ENCODE assay signal across 1 cellular context in genomic region chr22:46731246-46732040, GRCh38.
A peak's percentile ranks its signal among the peaks of the same experiment; 100 is the strongest.
TF ChIP-seq lines count a peak whose summit lies in the region.

No MANE protein-coding gene starts in this region.

TF ChIP-seq in HepG2, 621 proteins besides CTCF, POLR2A, EP300 and RAD21 (continued from another document and continues in another):
- TF ChIP-seq REXO4 (CRISPR knock-in tag; IDR thresholded peaks at IDR 0.05; ENCODE audit: borderline replicate concordance) (no peak), NCOA5 (CRISPR knock-in tag; IDR thresholded peaks at IDR 0.05) (no peak), NR3C1 (CRISPR knock-in tag; IDR thresholded peaks at IDR 0.05) (no peak), POLR2AphosphoS2 (IDR thresholded peaks at IDR 0.05; ENCODE audit: low read depth, low read length) (no peak), TCF7 (IDR thresholded peaks at IDR 0.05; ENCODE audit: low read depth) (no peak), ZNF503 (CRISPR knock-in tag; IDR thresholded peaks at IDR 0.05) (peak; percentile 61; the same call in 1 of the 2 replicates), ZNF629 (CRISPR knock-in tag; conservative IDR thresholded peaks at IDR 0.05) (peak; percentile 42; the same call in 1 of the 2 replicates), HINFP (CRISPR knock-in tag; IDR thresholded peaks at IDR 0.05; ENCODE audit: low read depth) (peak; percentile 65; the same call in 1 of the 2 replicates), HBP1 (CRISPR knock-in tag; IDR thresholded peaks at IDR 0.05; ENCODE audit: low read depth) (peak; percentile 75; the same call in 1 of the 2 replicates), ZNF839 (CRISPR knock-in tag; IDR thresholded peaks at IDR 0.05; ENCODE audit: borderline replicate concordance) (peak; percentile 58; the same call in 1 of the 2 replicates), HOXA9 (CRISPR knock-in tag; IDR thresholded peaks at IDR 0.05; ENCODE audit: borderline replicate concordance) (no peak), ZFP36L1 (CRISPR knock-in tag; IDR thresholded peaks at IDR 0.05) (no peak), MTA3 (CRISPR knock-in tag; IDR thresholded peaks at IDR 0.05) (no peak), ZSCAN25 (CRISPR knock-in tag; IDR thresholded peaks at IDR 0.05) (peak; percentile 95), ZNF619 (CRISPR knock-in tag; IDR thresholded peaks at IDR 0.05) (peak; percentile 81; the same call in 1 of the 2 replicates), ZNF556 (CRISPR knock-in tag; IDR thresholded peaks at IDR 0.05; ENCODE audit: borderline replicate concordance) (peak; percentile 83), BORCS8-MEF2B (CRISPR knock-in tag; IDR thresholded peaks at IDR 0.05) (peak; percentile 74; the same call in 1 of the 2 replicates), KDM2A (CRISPR knock-in tag; IDR thresholded peaks at IDR 0.05; ENCODE audit: borderline replicate concordance, low read depth) (peak; percentile 90), ZBTB39 (CRISPR knock-in tag; IDR thresholded peaks at IDR 0.05) (no peak), XBP1 (CRISPR knock-in tag; IDR thresholded peaks at IDR 0.05) (no peak), CBFB (CRISPR knock-in tag; IDR thresholded peaks at IDR 0.05) (peak; percentile 95), MBD4 (IDR thresholded peaks at IDR 0.05; ENCODE audit: borderline replicate concordance, low read length) (no peak), WIZ (CRISPR knock-in tag; IDR thresholded peaks at IDR 0.05) (no peak; the same call in 1 of the 2 replicates), ZNF280B (CRISPR knock-in tag; IDR thresholded peaks at IDR 0.05; ENCODE audit: borderline replicate concordance) (0 out of 2 replicates have a peak, but pooled peaks have one; percentile 62), HMG20A (CRISPR knock-in tag; IDR thresholded peaks at IDR 0.05; ENCODE audit: borderline replicate concordance) (peak; percentile 85), RBM39 (IDR thresholded peaks at IDR 0.05; ENCODE audit: low read depth, low read length, poor library complexity, severe bottlenecking) (no peak), ISL2 (CRISPR knock-in tag; IDR thresholded peaks at IDR 0.05) (peak; percentile 58; the same call in 1 of the 2 replicates), SNAPC2 (CRISPR knock-in tag; IDR thresholded peaks at IDR 0.05) (no peak), ZNF251 (CRISPR knock-in tag; IDR thresholded peaks at IDR 0.05) (no peak), ARNT (IDR thresholded peaks at IDR 0.05) (no peak), MXI1 (IDR thresholded peaks at IDR 0.05; ENCODE audit: borderline replicate concordance, low read depth, low read length) (peak; percentile 97), KLF11 (CRISPR knock-in tag; IDR thresholded peaks at IDR 0.05) (no peak), SSRP1 (CRISPR knock-in tag; IDR thresholded peaks at IDR 0.05) (peak; percentile 75; the same call in 1 of the 2 replicates), ZNF546 (CRISPR knock-in tag; conservative IDR thresholded peaks at IDR 0.05) (no peak; the same call in 1 of the 2 replicates), TBP (CRISPR knock-in tag; IDR thresholded peaks at IDR 0.05) (no peak), KLF9 (CRISPR knock-in tag; IDR thresholded peaks at IDR 0.05; ENCODE audit: low read depth) (no peak)
- TF ChIP-seq, protein P1, sequence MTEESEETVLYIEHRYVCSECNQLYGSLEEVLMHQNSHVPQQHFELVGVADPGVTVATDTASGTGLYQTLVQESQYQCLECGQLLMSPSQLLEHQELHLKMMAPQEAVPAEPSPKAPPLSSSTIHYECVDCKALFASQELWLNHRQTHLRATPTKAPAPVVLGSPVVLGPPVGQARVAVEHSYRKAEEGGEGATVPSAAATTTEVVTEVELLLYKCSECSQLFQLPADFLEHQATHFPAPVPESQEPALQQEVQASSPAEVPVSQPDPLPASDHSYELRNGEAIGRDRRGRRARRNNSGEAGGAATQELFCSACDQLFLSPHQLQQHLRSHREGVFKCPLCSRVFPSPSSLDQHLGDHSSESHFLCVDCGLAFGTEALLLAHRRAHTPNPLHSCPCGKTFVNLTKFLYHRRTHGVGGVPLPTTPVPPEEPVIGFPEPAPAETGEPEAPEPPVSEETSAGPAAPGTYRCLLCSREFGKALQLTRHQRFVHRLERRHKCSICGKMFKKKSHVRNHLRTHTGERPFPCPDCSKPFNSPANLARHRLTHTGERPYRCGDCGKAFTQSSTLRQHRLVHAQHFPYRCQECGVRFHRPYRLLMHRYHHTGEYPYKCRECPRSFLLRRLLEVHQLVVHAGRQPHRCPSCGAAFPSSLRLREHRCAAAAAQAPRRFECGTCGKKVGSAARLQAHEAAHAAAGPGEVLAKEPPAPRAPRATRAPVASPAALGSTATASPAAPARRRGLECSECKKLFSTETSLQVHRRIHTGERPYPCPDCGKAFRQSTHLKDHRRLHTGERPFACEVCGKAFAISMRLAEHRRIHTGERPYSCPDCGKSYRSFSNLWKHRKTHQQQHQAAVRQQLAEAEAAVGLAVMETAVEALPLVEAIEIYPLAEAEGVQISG (CRISPR knock-in tag; IDR thresholded peaks at IDR 0.05): peak; percentile 84
- TF ChIP-seq, protein P2, sequence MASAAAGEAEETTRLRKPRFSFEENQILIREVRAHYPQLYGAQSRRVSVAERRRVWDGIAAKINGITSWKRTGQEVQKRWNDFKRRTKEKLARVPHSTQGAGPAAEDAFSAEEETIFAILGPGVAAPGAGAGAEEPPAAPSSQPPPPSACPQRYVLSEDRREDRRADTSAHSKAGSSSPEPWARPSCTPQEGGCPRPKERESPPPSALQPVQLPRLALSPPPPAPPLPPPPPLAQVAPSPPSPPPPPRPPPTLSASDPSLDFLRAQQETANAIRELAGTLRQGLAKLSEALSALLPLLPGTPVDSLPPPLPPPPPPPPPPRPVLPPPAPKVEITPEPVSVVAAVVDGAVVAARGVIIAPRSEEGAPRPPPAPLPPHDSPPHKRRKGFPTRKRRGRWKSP (CRISPR knock-in tag; IDR thresholded peaks at IDR 0.05): peak; percentile 90
- TF ChIP-seq, protein P3, sequence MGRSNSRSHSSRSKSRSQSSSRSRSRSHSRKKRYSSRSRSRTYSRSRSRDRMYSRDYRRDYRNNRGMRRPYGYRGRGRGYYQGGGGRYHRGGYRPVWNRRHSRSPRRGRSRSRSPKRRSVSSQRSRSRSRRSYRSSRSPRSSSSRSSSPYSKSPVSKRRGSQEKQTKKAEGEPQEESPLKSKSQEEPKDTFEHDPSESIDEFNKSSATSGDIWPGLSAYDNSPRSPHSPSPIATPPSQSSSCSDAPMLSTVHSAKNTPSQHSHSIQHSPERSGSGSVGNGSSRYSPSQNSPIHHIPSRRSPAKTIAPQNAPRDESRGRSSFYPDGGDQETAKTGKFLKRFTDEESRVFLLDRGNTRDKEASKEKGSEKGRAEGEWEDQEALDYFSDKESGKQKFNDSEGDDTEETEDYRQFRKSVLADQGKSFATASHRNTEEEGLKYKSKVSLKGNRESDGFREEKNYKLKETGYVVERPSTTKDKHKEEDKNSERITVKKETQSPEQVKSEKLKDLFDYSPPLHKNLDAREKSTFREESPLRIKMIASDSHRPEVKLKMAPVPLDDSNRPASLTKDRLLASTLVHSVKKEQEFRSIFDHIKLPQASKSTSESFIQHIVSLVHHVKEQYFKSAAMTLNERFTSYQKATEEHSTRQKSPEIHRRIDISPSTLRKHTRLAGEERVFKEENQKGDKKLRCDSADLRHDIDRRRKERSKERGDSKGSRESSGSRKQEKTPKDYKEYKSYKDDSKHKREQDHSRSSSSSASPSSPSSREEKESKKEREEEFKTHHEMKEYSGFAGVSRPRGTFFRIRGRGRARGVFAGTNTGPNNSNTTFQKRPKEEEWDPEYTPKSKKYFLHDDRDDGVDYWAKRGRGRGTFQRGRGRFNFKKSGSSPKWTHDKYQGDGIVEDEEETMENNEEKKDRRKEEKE (IDR thresholded peaks at IDR 0.05): no peak
- TF ChIP-seq, protein P4, sequence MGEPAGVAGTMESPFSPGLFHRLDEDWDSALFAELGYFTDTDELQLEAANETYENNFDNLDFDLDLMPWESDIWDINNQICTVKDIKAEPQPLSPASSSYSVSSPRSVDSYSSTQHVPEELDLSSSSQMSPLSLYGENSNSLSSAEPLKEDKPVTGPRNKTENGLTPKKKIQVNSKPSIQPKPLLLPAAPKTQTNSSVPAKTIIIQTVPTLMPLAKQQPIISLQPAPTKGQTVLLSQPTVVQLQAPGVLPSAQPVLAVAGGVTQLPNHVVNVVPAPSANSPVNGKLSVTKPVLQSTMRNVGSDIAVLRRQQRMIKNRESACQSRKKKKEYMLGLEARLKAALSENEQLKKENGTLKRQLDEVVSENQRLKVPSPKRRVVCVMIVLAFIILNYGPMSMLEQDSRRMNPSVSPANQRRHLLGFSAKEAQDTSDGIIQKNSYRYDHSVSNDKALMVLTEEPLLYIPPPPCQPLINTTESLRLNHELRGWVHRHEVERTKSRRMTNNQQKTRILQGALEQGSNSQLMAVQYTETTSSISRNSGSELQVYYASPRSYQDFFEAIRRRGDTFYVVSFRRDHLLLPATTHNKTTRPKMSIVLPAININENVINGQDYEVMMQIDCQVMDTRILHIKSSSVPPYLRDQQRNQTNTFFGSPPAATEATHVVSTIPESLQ (CRISPR knock-in tag; conservative IDR thresholded peaks at IDR 0.05): no peak
- TF ChIP-seq, protein P5, sequence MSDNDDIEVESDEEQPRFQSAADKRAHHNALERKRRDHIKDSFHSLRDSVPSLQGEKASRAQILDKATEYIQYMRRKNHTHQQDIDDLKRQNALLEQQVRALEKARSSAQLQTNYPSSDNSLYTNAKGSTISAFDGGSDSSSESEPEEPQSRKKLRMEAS (IDR thresholded peaks at IDR 0.05): peak; percentile 99
- TF ChIP-seq, protein P6, sequence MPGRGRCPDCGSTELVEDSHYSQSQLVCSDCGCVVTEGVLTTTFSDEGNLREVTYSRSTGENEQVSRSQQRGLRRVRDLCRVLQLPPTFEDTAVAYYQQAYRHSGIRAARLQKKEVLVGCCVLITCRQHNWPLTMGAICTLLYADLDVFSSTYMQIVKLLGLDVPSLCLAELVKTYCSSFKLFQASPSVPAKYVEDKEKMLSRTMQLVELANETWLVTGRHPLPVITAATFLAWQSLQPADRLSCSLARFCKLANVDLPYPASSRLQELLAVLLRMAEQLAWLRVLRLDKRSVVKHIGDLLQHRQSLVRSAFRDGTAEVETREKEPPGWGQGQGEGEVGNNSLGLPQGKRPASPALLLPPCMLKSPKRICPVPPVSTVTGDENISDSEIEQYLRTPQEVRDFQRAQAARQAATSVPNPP (CRISPR knock-in tag; IDR thresholded peaks at IDR 0.05): no peak
